In genomic region chr11:58811499-58811898, GRCh38 we compare ENCODE assay signal across 7 cellular contexts. TPM values are rescaled to one million over a fixed set of nuclear protein-coding genes. Genes with fewer than 3 reads are reported as not detected.
"Had no signal": no experiment of that assay in that cellular context is flagged by ENCODE, and none has a peak within 500 bp of the region (broad histone marks: within the 10 kb centered on the region; RNA-seq: fewer than 3 reads in every experiment).

No MANE protein-coding gene starts in this region.

- H3K4me3 Mint-ChIP-seq: IgD-negative memory B cell had no signal

- FAIRE-seq: HTR-8/SVneo had no signal

- H3K4me2 ChIP-seq: KMS-11 had no signal

- H3K27ac Mint-ChIP-seq: IgD-negative memory B cell had no signal

- H3K27ac ChIP-seq: HL-60, KMS-11 had no signal

- DNase-seq: KBM-7, KG1 had no signal

- H3K4me1 Mint-ChIP-seq: IgD-negative memory B cell had no signal

- H3K9ac ChIP-seq: KMS-11 had no signal

- H3K36me3 Mint-ChIP-seq: IgD-negative memory B cell had no signal

RNA-seq across cellular contexts. Expression of gene GLYATL2, which starts 33.0 kb away (rescaled TPM):
- total RNA-seq: HT-29 had no signal
- polyA plus RNA-seq: IgD-negative memory B cell had no signal
